Comparison of ENCODE assay signal across 9 cellular contexts in the genomic region with DNA sequence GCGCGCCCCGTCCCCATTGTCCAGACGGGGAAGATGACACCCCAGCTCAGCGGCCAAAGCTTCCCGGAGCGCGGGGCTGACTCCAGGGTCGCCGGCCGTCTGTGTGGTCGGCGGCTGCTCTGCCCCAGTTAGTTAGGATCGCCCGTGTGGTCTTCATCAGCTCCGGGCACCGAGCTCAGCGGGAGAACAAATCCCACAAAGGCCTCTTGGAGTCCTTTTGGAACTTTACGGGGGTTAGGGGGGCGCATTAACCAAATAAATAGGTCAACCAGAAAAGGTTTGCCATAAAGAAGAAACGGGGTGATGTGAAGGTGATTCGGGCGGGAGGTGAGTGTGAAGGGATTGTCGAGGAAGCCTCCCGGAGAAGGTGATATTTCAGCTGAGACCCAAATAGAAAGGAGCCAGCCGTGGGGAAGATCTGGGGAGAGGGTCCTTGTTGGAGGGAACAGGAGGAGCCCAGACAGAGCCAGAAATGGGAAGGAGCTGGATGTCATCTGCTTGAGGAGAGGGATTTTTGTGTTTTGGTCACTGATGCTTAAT. TPM values are rescaled to one million over a fixed set of nuclear protein-coding genes. Genes with fewer than 3 reads are reported as not detected.
A peak's percentile ranks its signal among the peaks of the same experiment; 100 is the strongest.
DNase-seq lines count a peak whose midpoint lies in the region; ATAC-seq, FAIRE-seq and TF ChIP-seq lines count a peak whose summit lies in the region.
"Had no signal": no experiment of that assay in that cellular context is flagged by ENCODE, and none has a peak within 500 bp of the region (broad histone marks: within the 10 kb centered on the region; RNA-seq: fewer than 3 reads in every experiment).

No MANE protein-coding gene starts in this region.

- ATAC-seq in left cardiac atrium (no peak), thoracic aorta (ENCODE audit: insufficient number of reproducible peaks, low FRiP score, low read depth) (no peak)

- no peaks in the 10 kb centered on the region for H3K27me3 Mint-ChIP-seq in activated naive CD4-positive, alpha-beta T cell treated with anti-CD3 and anti-CD28 coated beads, Interleukin-2, amount 50 U/mL, for 24 hours

- H3K9me3 ChIP-seq in right atrium auricular region (no peaks in the 10 kb centered on the region), keratinocyte (ENCODE audit: control insufficient read depth, low read depth, low read length) (no peaks in the 10 kb centered on the region), thoracic aorta (no peaks in the 10 kb centered on the region)

- H3K36me3 Mint-ChIP-seq in activated naive CD4-positive, alpha-beta T cell treated with anti-CD3 and anti-CD28 coated beads, Interleukin-2, amount 50 U/mL, for 24 hours: peaks cover 4% of the 10 kb centered on the region

- peaks cover 42% of the 10 kb centered on the region for H3K4me1 Mint-ChIP-seq in activated naive CD4-positive, alpha-beta T cell treated with anti-CD3 and anti-CD28 coated beads, Interleukin-2, amount 50 U/mL, for 24 hours

- peak overlapping the region; percentile 89 to 94 for H3K4me3 ChIP-seq in right atrium auricular region
- peak overlapping the region; percentile 88 to 95 (median 88) for H3K4me3 ChIP-seq in keratinocyte (ENCODE audit: control insufficient read depth in 2 of 3, extremely low read depth in 1 of 3, insufficient read depth in 2 of 3, low read depth in 1 of 3, low read length in 3 of 3)
- H3K4me3 ChIP-seq in thoracic aorta: peak overlapping the region; percentile 86

- dilution Hi-C loops in keratinocyte (cut with MboI; ENCODE audit: extremely low pct_ligation_motif_present, low sequenced_read_pairs): no loop called here

- peak overlapping the region; percentile 81 for H2AFZ ChIP-seq in keratinocyte (ENCODE audit: control insufficient read depth, low read length)

- no peaks in the 10 kb centered on the region for H3K9me1 ChIP-seq in keratinocyte (ENCODE audit: control insufficient read depth, extremely low read depth, insufficient read depth, low read length)

- TF ChIP-seq CTCF in right atrium auricular region (IDR thresholded peaks at IDR 0.05) (no peak), keratinocyte (optimal IDR thresholded peaks at IDR 0.05 in 1 of 3, IDR thresholded peaks at IDR 0.05 in 1 of 3, conservative IDR thresholded peaks at IDR 0.05 in 1 of 3; ENCODE audit: extremely low read depth in 1 of 3, insufficient read depth in 2 of 3, low read length in 3 of 3) (no peak), thoracic aorta (IDR thresholded peaks at IDR 0.05) (no peak)

- H3K4me2 ChIP-seq in keratinocyte (ENCODE audit: control insufficient read depth, extremely low read depth, insufficient read depth, low read depth, low read length): peak overlapping the region; percentile 97

- no peaks in the 10 kb centered on the region for H3K9me3 Mint-ChIP-seq in activated naive CD4-positive, alpha-beta T cell treated with anti-CD3 and anti-CD28 coated beads, Interleukin-2, amount 50 U/mL, for 24 hours

- H3K9ac ChIP-seq in keratinocyte (ENCODE audit: control insufficient read depth, extremely low read depth, insufficient read depth, low read length): peak overlapping the region; percentile 80

- peaks cover 7% of the 10 kb centered on the region for H3K79me2 ChIP-seq in keratinocyte (ENCODE audit: control insufficient read depth, insufficient read depth, low read length)

- intact Hi-C loops in left cardiac atrium (cut with DNase I): no loop called here

- H3K36me3 ChIP-seq in right atrium auricular region (no peaks in the 10 kb centered on the region), keratinocyte (ENCODE audit: control insufficient read depth in 2 of 2, extremely low read depth in 1 of 2, insufficient read depth in 2 of 2, low read length in 2 of 2) (no peaks in the 10 kb centered on the region), thoracic aorta (no peaks in the 10 kb centered on the region)

- peak overlapping the region; percentile 97 for H3K4me3 Mint-ChIP-seq in activated naive CD4-positive, alpha-beta T cell treated with anti-CD3 and anti-CD28 coated beads, Interleukin-2, amount 50 U/mL, for 24 hours

- no peak for DNase-seq in right atrium auricular region (ENCODE audit: low spot score)
- no peak for DNase-seq in left cardiac atrium
- DNase-seq in keratinocyte (ENCODE audit: low read depth, low spot score): no peak
- no peak for DNase-seq in thoracic aorta (ENCODE audit: low spot score)
- no peak for DNase-seq in T-helper 9 cell
- no peak for DNase-seq in NCI-H2107 treated with DMSO at 0.1 percent for 48 hours (lab: John Stamatoyannopoulos, UW; ENCODE audit: unreplicated experiment)
- DNase-seq in AG08396 (ENCODE audit: low spot score): no peak

- H3K27me3 ChIP-seq in right atrium auricular region (no peaks in the 10 kb centered on the region), keratinocyte (ENCODE audit: control insufficient read depth, extremely low read depth, insufficient read depth, low read length) (no peaks in the 10 kb centered on the region), thoracic aorta (replicated peaks; ENCODE audit: insufficient read depth) (no peaks in the 10 kb centered on the region)

- H3K4me1 ChIP-seq in right atrium auricular region (peaks cover 0 to 28% of the 10 kb centered on the region in 2 donors), keratinocyte (ENCODE audit: control insufficient read depth, extremely low read depth, insufficient read depth, low read length) (peaks cover 17% of the 10 kb centered on the region), thoracic aorta (ENCODE audit: control insufficient read depth in 1 of 2, low read depth in 2 of 2) (peaks cover 10 to 21% of the 10 kb centered on the region in 2 donors)

- FAIRE-seq in keratinocyte (lab: Jason Lieb, UNC): no peak
- FAIRE-seq: endometrium had no signal

- no peaks in the 10 kb centered on the region for H4K20me1 ChIP-seq in keratinocyte (ENCODE audit: control insufficient read depth, extremely low read depth, insufficient read depth, low read length)

- H3K27ac Mint-ChIP-seq in activated naive CD4-positive, alpha-beta T cell treated with anti-CD3 and anti-CD28 coated beads, Interleukin-2, amount 50 U/mL, for 24 hours: peak overlapping the region; percentile 86

- H3K27ac ChIP-seq in right atrium auricular region: peak overlapping the region; percentile 42 to 61
- H3K27ac ChIP-seq in keratinocyte (ENCODE audit: control insufficient read depth, insufficient read depth, low read length): peak overlapping the region; percentile 20
- H3K27ac ChIP-seq in thoracic aorta: peak overlapping the region in 1 of 2 donors; percentile 34

RNA-seq across cellular contexts. Expression of a gene that starts 0.7 kb away (rescaled TPM):
- 10 to 100 TPM; 11.6 to 14.0 TPM for total RNA-seq in right atrium auricular region
- total RNA-seq in left cardiac atrium: 10 to 100 TPM; 14.6 to 20.5 TPM
- polyA plus RNA-seq in keratinocyte: 13.5 to 21.1 TPM (median 21.0 TPM) in 3 replicates
- 5.1 TPM for polyA plus RNA-seq in keratinocyte (2011; ENCODE audit: low read depth)
- polyA plus RNA-seq in keratinocyte (2011; cell fraction: cytosol; rRNA removed): 6.5 and 9.8 TPM in 2 replicates
- 37.7 TPM in 2 replicates for polyA plus RNA-seq in keratinocyte (2011; cell fraction: nucleus; rRNA removed)
- 7.0 and 12.9 TPM in 2 replicates for polyA plus RNA-seq in keratinocyte (2012; ENCODE audit: low replicate concordance)
- 24.9 to 32.8 TPM (median 27.0 TPM) in 3 replicates for polyA minus RNA-seq in keratinocyte
- 3.8 TPM for polyA minus RNA-seq in keratinocyte (2011; cell fraction: cytosol; rRNA and poly(A)+ RNA removed)
- 21.8 and 24.2 TPM in 2 replicates for polyA minus RNA-seq in keratinocyte (2011; cell fraction: nucleus; rRNA and poly(A)+ RNA removed)
- total RNA-seq in thoracic aorta: 10 to 100 TPM; 14.1 to 32.9 TPM

RNA-seq across cellular contexts. Expression of a gene that starts 41.9 kb away (rescaled TPM):
- 1 to 10 TPM; 3.7 to 4.6 TPM for total RNA-seq in right atrium auricular region
- total RNA-seq in left cardiac atrium: 1 to 10 TPM; 3.7 to 4.8 TPM
- 2.9 to 6.9 TPM (median 3.2 TPM) in 3 replicates for polyA plus RNA-seq in keratinocyte
- 2.0 TPM for polyA plus RNA-seq in keratinocyte (2011; ENCODE audit: low read depth)
- polyA plus RNA-seq in keratinocyte (2011; cell fraction: cytosol; rRNA removed): 2.5 and 3.0 TPM in 2 replicates
- polyA plus RNA-seq in keratinocyte (2011; cell fraction: nucleus; rRNA removed): 11.7 and 12.8 TPM in 2 replicates
- 2.0 and 4.1 TPM in 2 replicates for polyA plus RNA-seq in keratinocyte (2012; ENCODE audit: low replicate concordance)
- polyA minus RNA-seq in keratinocyte: 3.6 to 6.9 TPM (median 4.8 TPM) in 3 replicates
- polyA minus RNA-seq in keratinocyte (2011; cell fraction: cytosol; rRNA and poly(A)+ RNA removed): 3.6 TPM
- polyA minus RNA-seq in keratinocyte (2011; cell fraction: nucleus; rRNA and poly(A)+ RNA removed): 5.8 and 8.3 TPM in 2 replicates
- 1 to 10 TPM; 4.6 to 8.7 TPM for total RNA-seq in thoracic aorta

RNA-seq across cellular contexts. Expression of a gene that starts 49.3 kb away (rescaled TPM):
- total RNA-seq in right atrium auricular region: under 1 TPM in 1 of 2 donors, not detected in 1; 0.11 TPM
- total RNA-seq in left cardiac atrium: under 1 TPM; 0.03 to 0.29 TPM
- 0.01 to 0.08 TPM (median 0.02 TPM) in 3 replicates for polyA plus RNA-seq in keratinocyte
- polyA plus RNA-seq in keratinocyte (2011; ENCODE audit: low read depth): 0.15 TPM
- polyA plus RNA-seq in keratinocyte (2011; cell fraction: cytosol; rRNA removed): 0.06 TPM in 1 of 2 replicates, not detected in the other
- polyA plus RNA-seq in keratinocyte (2011; cell fraction: nucleus; rRNA removed): 0.06 and 0.13 TPM in 2 replicates
- 0.04 and 0.08 TPM in 2 replicates for polyA plus RNA-seq in keratinocyte (2012; ENCODE audit: low replicate concordance)
- polyA minus RNA-seq in keratinocyte: 0.10 to 0.52 TPM in 2 of 3 replicates, not detected in the other
- not detected for polyA minus RNA-seq in keratinocyte (2011; cell fraction: cytosol; rRNA and poly(A)+ RNA removed)
- polyA minus RNA-seq in keratinocyte (2011; cell fraction: nucleus; rRNA and poly(A)+ RNA removed): not detected in 2 replicates
- under 1 TPM; under 0.01 to 0.14 TPM for total RNA-seq in thoracic aorta
